In genomic region chr9:110156416-110156815, GRCh38 we compare ENCODE assay signal across 15 cellular contexts. TPM values are rescaled to one million over a fixed set of nuclear protein-coding genes. Genes with fewer than 3 reads are reported as not detected.
DNase-seq lines count a peak whose midpoint lies in the region; ATAC-seq and TF ChIP-seq lines count a peak whose summit lies in the region.
"Had no signal": no experiment of that assay in that cellular context is flagged by ENCODE, and none has a peak within 500 bp of the region (broad histone marks: within the 10 kb centered on the region; RNA-seq: fewer than 3 reads in every experiment).

No MANE protein-coding gene starts in this region.

- H3K4me1 Mint-ChIP-seq in dendritic cell treated with granulocyte-macrophage colony-stimulating factor and Interleukin-4, amounts not matched to agents 40 ng/mL and 50 ng/mL, for 4 days (ENCODE audit: low read depth), result peaks cover 35% of the 10 kb centered on the region
- peaks cover 3% of the 10 kb centered on the region for H3K4me1 Mint-ChIP-seq in endodermal cell

- 57 to 70% (median 62%) methylated on average over 9 of the region's 9 CpGs for WGBS in spleen, 5 donors
- WGBS in endodermal cell (ENCODE audit: insufficient coverage in 1 of 2, insufficient read length in 1 of 2), 2 experiments, result 95 to 97% methylated on average over 5 to 9 of the region's 9 CpGs

- H3K4me3 Mint-ChIP-seq in dendritic cell treated with granulocyte-macrophage colony-stimulating factor and Interleukin-4, amounts not matched to agents 40 ng/mL and 50 ng/mL, for 4 days, result peak overlapping the region; percentile 32
- H3K4me3 Mint-ChIP-seq in endodermal cell, result no peak overlapping the region
- H3K4me3 Mint-ChIP-seq: nephron had no signal

- H3K4me1 ChIP-seq in BLaER1 treated with 17β-estradiol and CSF1 and Interleukin-3, amounts not matched to agents 10 nM and 100 nM, result peaks cover 27 to 100% (median 65%) of the 10 kb centered on the region in 10 experiments
- H3K4me1 ChIP-seq in spleen (peaks cover 26 to 100% (median 86%) of the 10 kb centered on the region in 6 donors), endodermal cell (ENCODE audit: control insufficient read depth, insufficient read depth, low read length) (no peaks in the 10 kb centered on the region)

- no peaks in the 10 kb centered on the region for H3K36me3 Mint-ChIP-seq in dendritic cell treated with granulocyte-macrophage colony-stimulating factor and Interleukin-4, amounts not matched to agents 40 ng/mL and 50 ng/mL, for 4 days (ENCODE audit: low read depth)
- peaks cover 2% of the 10 kb centered on the region for H3K36me3 Mint-ChIP-seq in endodermal cell (ENCODE audit: low read depth)

- H3K36me3 ChIP-seq in BLaER1 treated with 17β-estradiol and CSF1 and Interleukin-3, amounts not matched to agents 10 nM and 100 nM, result no peaks in the 10 kb centered on the region
- H3K36me3 ChIP-seq in spleen, result peaks cover 0 to 34% (median 5%) of the 10 kb centered on the region in 6 donors
- peaks cover 5% of the 10 kb centered on the region for H3K36me3 ChIP-seq in endodermal cell (ENCODE audit: control insufficient read depth, insufficient read depth, low read length)

- no peaks in the 10 kb centered on the region for H3K9me3 Mint-ChIP-seq in dendritic cell treated with granulocyte-macrophage colony-stimulating factor and Interleukin-4, amounts not matched to agents 40 ng/mL and 50 ng/mL, for 4 days
- no peaks in the 10 kb centered on the region for H3K9me3 Mint-ChIP-seq in endodermal cell
- H3K9me3 Mint-ChIP-seq: nephron had no signal

- ATAC-seq in GM19035 (IDR thresholded peaks at IDR 0.05; ENCODE audit: unreplicated experiment) (peak; percentile 6), HG03135 (IDR thresholded peaks at IDR 0.05; ENCODE audit: unreplicated experiment) (peak; percentile 4), GM21717 (IDR thresholded peaks at IDR 0.05; ENCODE audit: unreplicated experiment) (no peak)

- H3K9me3 ChIP-seq in BLaER1 treated with 17β-estradiol and CSF1 and Interleukin-3, amounts not matched to agents 10 nM and 100 nM (replicated peaks in 1 of 11), result peaks cover 0 to 20% (median 12%) of the 10 kb centered on the region in 11 experiments; a peak in 13 of 22 replicates
- no peaks in the 10 kb centered on the region for H3K9me3 ChIP-seq in spleen
- no peaks in the 10 kb centered on the region for H3K9me3 ChIP-seq in endodermal cell (ENCODE audit: control insufficient read depth, low read length)
- H3K9me3 ChIP-seq: ascending aorta had no signal

- H3K27ac Mint-ChIP-seq in dendritic cell treated with granulocyte-macrophage colony-stimulating factor and Interleukin-4, amounts not matched to agents 40 ng/mL and 50 ng/mL, for 4 days, result peak overlapping the region; percentile 52
- H3K27ac Mint-ChIP-seq in endodermal cell, result no peak overlapping the region

- no peak overlapping the region for H3K4me3 ChIP-seq in BLaER1 treated with 17β-estradiol and CSF1 and Interleukin-3, amounts not matched to agents 10 nM and 100 nM
- H3K4me3 ChIP-seq in spleen, result peak overlapping the region in 1 of 8 donors; percentile 27
- H3K4me3 ChIP-seq in endodermal cell (ENCODE audit: low read length), result no peak overlapping the region
- H3K4me3 ChIP-seq: ascending aorta had no signal

- no peak for TF ChIP-seq POLR2A in spleen (IDR thresholded peaks at IDR 0.05)

- no peaks in the 10 kb centered on the region for H4K20me1 ChIP-seq in BLaER1 treated with 17β-estradiol and CSF1 and Interleukin-3, amounts not matched to agents 10 nM and 100 nM

- 0 out of 22 replicates have a peak, but pooled peaks cover 0 to 5% (median 0%) of the 10 kb centered on the region in 11 experiments for H3K27me3 ChIP-seq in BLaER1 treated with 17β-estradiol and CSF1 and Interleukin-3, amounts not matched to agents 10 nM and 100 nM
- H3K27me3 ChIP-seq in spleen (replicated peaks in 1 of 7) (no peaks in the 10 kb centered on the region), endodermal cell (ENCODE audit: control insufficient read depth, insufficient read depth, low read length, poor library complexity, severe bottlenecking) (no peaks in the 10 kb centered on the region)
- H3K27me3 ChIP-seq: ascending aorta had no signal

- TF ChIP-seq CTCF in spleen (IDR thresholded peaks at IDR 0.05 in 8 of 11, conservative IDR thresholded peaks at IDR 0.05 in 3 of 11) (no peak), endodermal cell (conservative IDR thresholded peaks at IDR 0.05) (no peak), GM10266 (IDR thresholded peaks at IDR 0.05; ENCODE audit: control insufficient read depth, insufficient read depth, low read depth, missing control alignments) (no peak)

- intact Hi-C loops in dendritic cell treated with granulocyte-macrophage colony-stimulating factor and Interleukin-4, amounts not matched to agents 40 ng/mL and 50 ng/mL, for 4 days (cut with micrococcal nuclease), result loop anchor here (10.0 kb wide), 1 partner anchor 582 kb away; no protein-coding TSS in a partner anchor
- intact Hi-C loops in spleen (cut with DNase I; ENCODE audit: low total_unique reads), result no loop called here

- peak overlapping the region; percentile 58 to 82 (median 73) for H3K4me2 ChIP-seq in BLaER1 treated with 17β-estradiol and CSF1 and Interleukin-3, amounts not matched to agents 10 nM and 100 nM

- H3K27ac ChIP-seq in BLaER1 treated with 17β-estradiol and CSF1 and Interleukin-3, amounts not matched to agents 10 nM and 100 nM, result peak overlapping the region in 9 of 11 experiments; percentile 4 to 82 (median 68); a peak in 17 of 22 replicates
- H3K27ac ChIP-seq in spleen (peak overlapping the region in 4 of 8 donors; percentile 37 to 69 (median 54)), endodermal cell (ENCODE audit: low read depth, low read length) (no peak overlapping the region)
- H3K27ac ChIP-seq: ascending aorta had no signal

- H3K9ac ChIP-seq in BLaER1 treated with 17β-estradiol and CSF1 and Interleukin-3, amounts not matched to agents 10 nM and 100 nM, result peak overlapping the region in 7 of 11 experiments; percentile 24 to 64 (median 39); a peak in 10 of 22 replicates
- no peak overlapping the region for H3K9ac ChIP-seq in endodermal cell (ENCODE audit: extremely low read depth, low read length, poor library complexity, severe bottlenecking)

- H3K27me3 Mint-ChIP-seq in dendritic cell treated with granulocyte-macrophage colony-stimulating factor and Interleukin-4, amounts not matched to agents 40 ng/mL and 50 ng/mL, for 4 days, result no peaks in the 10 kb centered on the region
- no peaks in the 10 kb centered on the region for H3K27me3 Mint-ChIP-seq in endodermal cell (ENCODE audit: insufficient read depth)

- DNase-seq in spleen (no peak), endodermal cell (no peak), GM10266 (ENCODE audit: extremely low spot score) (no peak)
- DNase-seq: activated CD4-positive, alpha-beta T cell treated with anti-CD3 and anti-CD28 coated beads, Interleukin-2, amount 50 U/mL, for 4 hours; NCI-H2171 treated with DMSO at 0.1 percent for 48 hours; Right ventricle myocardium superior had no signal

RNA-seq across cellular contexts. Expression of gene C9orf152, which starts 51.5 kb away (rescaled TPM):
- total RNA-seq in spleen, result not detected
- not detected for polyA plus RNA-seq in spleen
- total RNA-seq in endodermal cell, result not detected
- polyA plus RNA-seq in endodermal cell (2013, experiment 1 of 2), result not detected
- polyA plus RNA-seq in endodermal cell (2013, experiment 2 of 2), result not detected
- total RNA-seq: ascending aorta, HT1080, Right ventricle myocardium superior, subcutaneous adipose tissue had no signal
